14 cellular contexts compared by ENCODE assay signal in genomic region chr17:72603346-72604242, GRCh38.
DNase-seq lines count a peak whose midpoint lies in the region; FAIRE-seq and TF ChIP-seq lines count a peak whose summit lies in the region.
"Had no signal": no experiment of that assay in that cellular context is flagged by ENCODE, and none has a peak within 500 bp of the region (broad histone marks: within the 10 kb centered on the region; RNA-seq: fewer than 3 reads in every experiment).

No MANE protein-coding gene starts in this region.

- no peak overlapping the region for H3K4me3 Mint-ChIP-seq in activated naive CD4-positive, alpha-beta T cell treated with anti-CD3 and anti-CD28 coated beads, Interleukin-2, amount 50 U/mL, for 24 hours
- H3K4me3 Mint-ChIP-seq in activated naive CD4-positive, alpha-beta T cell treated with anti-CD3 and anti-CD28 coated beads, Interleukin-2, amount 10 ng/mL, durations not matched to agents 7 days and 5 days, result no peak overlapping the region
- H3K4me3 Mint-ChIP-seq in activated CD4-positive, alpha-beta memory T cell treated with anti-CD3 and anti-CD28 coated beads, Interleukin-2, amount 10 ng/mL, durations not matched to agents 7 days and 5 days, result no peak overlapping the region
- H3K4me3 Mint-ChIP-seq: activated T-helper 17 cell treated with anti-CD3 and anti-CD28 coated beads, Interleukin-2, amount 50 U/mL, for 72 hours; neural crest cell had no signal

- peaks cover 0 to 33% (median 0%) of the 10 kb centered on the region in 4 donors for H3K27me3 ChIP-seq in esophagus squamous epithelium
- H3K27me3 ChIP-seq: transverse colon had no signal

- peak overlapping the region; percentile 42 to 78 (median 60) for H3K27ac ChIP-seq in esophagus squamous epithelium
- H3K27ac ChIP-seq: VCaP had no signal

- POLR2A ChIA-PET in activated CD4-positive, alpha-beta memory T cell treated with anti-CD3 and anti-CD28 coated beads, Interleukin-2, amount 10 ng/mL, durations not matched to agents 7 days and 5 days (lab: Charles Lee), result no interaction called here

- no peak for TF ChIP-seq CTCF in esophagus squamous epithelium (IDR thresholded peaks at IDR 0.05)

- H3K9me3 Mint-ChIP-seq in activated naive CD4-positive, alpha-beta T cell treated with anti-CD3 and anti-CD28 coated beads, Interleukin-2, amount 50 U/mL, for 24 hours, result no peaks in the 10 kb centered on the region
- peaks cover 16% of the 10 kb centered on the region for H3K9me3 Mint-ChIP-seq in activated naive CD4-positive, alpha-beta T cell treated with anti-CD3 and anti-CD28 coated beads, Interleukin-2, amount 10 ng/mL, durations not matched to agents 7 days and 5 days
- peaks cover 11% of the 10 kb centered on the region for H3K9me3 Mint-ChIP-seq in activated CD4-positive, alpha-beta memory T cell treated with anti-CD3 and anti-CD28 coated beads, Interleukin-2, amount 10 ng/mL, durations not matched to agents 7 days and 5 days

- H3K36me3 ChIP-seq in esophagus squamous epithelium, result no peaks in the 10 kb centered on the region
- H3K36me3 ChIP-seq: transverse colon had no signal

- H3K4me1 ChIP-seq in esophagus squamous epithelium, result peaks cover 5 to 26% (median 13%) of the 10 kb centered on the region in 3 donors

- no peaks in the 10 kb centered on the region for H3K36me3 Mint-ChIP-seq in activated naive CD4-positive, alpha-beta T cell treated with anti-CD3 and anti-CD28 coated beads, Interleukin-2, amount 50 U/mL, for 24 hours
- peaks cover 4% of the 10 kb centered on the region for H3K36me3 Mint-ChIP-seq in activated naive CD4-positive, alpha-beta T cell treated with anti-CD3 and anti-CD28 coated beads, Interleukin-2, amount 10 ng/mL, durations not matched to agents 7 days and 5 days
- peaks cover 3% of the 10 kb centered on the region for H3K36me3 Mint-ChIP-seq in activated CD4-positive, alpha-beta memory T cell treated with anti-CD3 and anti-CD28 coated beads, Interleukin-2, amount 10 ng/mL, durations not matched to agents 7 days and 5 days (ENCODE audit: low read depth)

- H3K27ac Mint-ChIP-seq in activated naive CD4-positive, alpha-beta T cell treated with anti-CD3 and anti-CD28 coated beads, Interleukin-2, amount 50 U/mL, for 24 hours, result peak overlapping the region; percentile 30
- no peak overlapping the region for H3K27ac Mint-ChIP-seq in activated naive CD4-positive, alpha-beta T cell treated with anti-CD3 and anti-CD28 coated beads, Interleukin-2, amount 10 ng/mL, durations not matched to agents 7 days and 5 days
- no peak overlapping the region for H3K27ac Mint-ChIP-seq in activated CD4-positive, alpha-beta memory T cell treated with anti-CD3 and anti-CD28 coated beads, Interleukin-2, amount 10 ng/mL, durations not matched to agents 7 days and 5 days
- H3K27ac Mint-ChIP-seq: activated T-helper 17 cell treated with anti-CD3 and anti-CD28 coated beads, Interleukin-2, amount 50 U/mL, for 72 hours had no signal

- DNase-seq in activated naive CD4-positive, alpha-beta T cell treated with anti-CD3 and anti-CD28 coated beads, Interleukin-2, amount 10 ng/mL, durations not matched to agents 7 days and 5 days, result no peak
- DNase-seq in RCC 7860 (ENCODE audit: low spot score) (peak; percentile 67), esophagus squamous epithelium (lab: John Stamatoyannopoulos, UW) (no peak), MV-4-11 (lab: John Stamatoyannopoulos, UW) (no peak), SK-N-DZ (ENCODE audit: low spot score) (no peak)
- DNase-seq in activated CD4-positive, alpha-beta memory T cell treated with anti-CD3 and anti-CD28 coated beads, Interleukin-2, amount 10 ng/mL, durations not matched to agents 7 days and 5 days, result no peak
- no peak for DNase-seq in effector CD8-positive, alpha-beta T cell (lab: John Stamatoyannopoulos, UW)
- DNase-seq: effector CD4-positive, alpha-beta T cell; stimulated activated CD4-positive, alpha-beta T cell treated with anti-CD3 and anti-CD28 coated beads, Interleukin-4, amount 100 ng/mL, for 4 hours had no signal

- H3K9me3 ChIP-seq in esophagus squamous epithelium, result no peaks in the 10 kb centered on the region

- FAIRE-seq in RCC 7860 (lab: Jason Lieb, UNC), result peak; percentile 76

- 63% methylated on average over 7 to 8 of the region's 8 CpGs for WGBS in esophagus squamous epithelium, 2 donors

- peaks cover 11% of the 10 kb centered on the region for H3K27me3 Mint-ChIP-seq in activated naive CD4-positive, alpha-beta T cell treated with anti-CD3 and anti-CD28 coated beads, Interleukin-2, amount 50 U/mL, for 24 hours
- peaks cover 78% of the 10 kb centered on the region for H3K27me3 Mint-ChIP-seq in activated naive CD4-positive, alpha-beta T cell treated with anti-CD3 and anti-CD28 coated beads, Interleukin-2, amount 10 ng/mL, durations not matched to agents 7 days and 5 days
- peaks cover 32% of the 10 kb centered on the region for H3K27me3 Mint-ChIP-seq in activated CD4-positive, alpha-beta memory T cell treated with anti-CD3 and anti-CD28 coated beads, Interleukin-2, amount 10 ng/mL, durations not matched to agents 7 days and 5 days

- no peaks in the 10 kb centered on the region for H3K4me1 Mint-ChIP-seq in activated naive CD4-positive, alpha-beta T cell treated with anti-CD3 and anti-CD28 coated beads, Interleukin-2, amount 50 U/mL, for 24 hours
- no peaks in the 10 kb centered on the region for H3K4me1 Mint-ChIP-seq in activated naive CD4-positive, alpha-beta T cell treated with anti-CD3 and anti-CD28 coated beads, Interleukin-2, amount 10 ng/mL, durations not matched to agents 7 days and 5 days
- H3K4me1 Mint-ChIP-seq in activated CD4-positive, alpha-beta memory T cell treated with anti-CD3 and anti-CD28 coated beads, Interleukin-2, amount 10 ng/mL, durations not matched to agents 7 days and 5 days, result peaks cover 2% of the 10 kb centered on the region
- H3K4me1 Mint-ChIP-seq: activated T-helper 17 cell treated with anti-CD3 and anti-CD28 coated beads, Interleukin-2, amount 50 U/mL, for 72 hours had no signal

- TF ChIP-seq POLR2A in esophagus squamous epithelium (IDR thresholded peaks at IDR 0.05), result no peak

- intact Hi-C loops in esophagus squamous epithelium (cut with DNase I), result no loop called here

- H3K4me3 ChIP-seq in esophagus squamous epithelium, result no peak overlapping the region
- H3K4me3 ChIP-seq: transverse colon had no signal

- CTCF ChIA-PET in activated naive CD4-positive, alpha-beta T cell treated with anti-CD3 and anti-CD28 coated beads, Interleukin-2, amount 10 ng/mL, durations not matched to agents 7 days and 5 days (lab: Charles Lee), result interaction anchor here (0.7 to 1.1 kb wide), 3 partner anchors 14 to 113 kb away, joined by 3 read pairs; no protein-coding TSS in a partner anchor
- CTCF ChIA-PET in activated CD4-positive, alpha-beta memory T cell treated with anti-CD3 and anti-CD28 coated beads, Interleukin-2, amount 10 ng/mL, durations not matched to agents 7 days and 5 days (lab: Charles Lee), result interaction anchor here (1.1 to 2.0 kb wide), 2 partner anchors 83 to 123 kb away, joined by 3 to 9 read pairs; no protein-coding TSS in a partner anchor
